20 cellular contexts compared by ENCODE assay signal in genomic region chr6:72865467-72865866, GRCh38.
DNase-seq lines count a peak whose midpoint lies in the region; ATAC-seq and TF ChIP-seq lines count a peak whose summit lies in the region.
"Had no signal": no experiment of that assay in that cellular context is flagged by ENCODE, and none has a peak within 500 bp of the region (broad histone marks: within the 10 kb centered on the region; RNA-seq: fewer than 3 reads in every experiment).

No MANE protein-coding gene starts in this region.

- H3K27ac ChIP-seq in skeletal muscle tissue (ENCODE audit: low read depth, low read length), result peak overlapping the region; percentile 19
- H3K27ac ChIP-seq: 22Rv1, HL-60, KMS-11, ovary, upper lobe of left lung had no signal

- peak; percentile 50 for DNase-seq in DMS53 (lab: John Stamatoyannopoulos, UW)
- no peak for DNase-seq in DMS53 treated with DMSO at 0.1 percent for 48 hours (lab: John Stamatoyannopoulos, UW; ENCODE audit: unreplicated experiment)
- peak; percentile 45 for DNase-seq in NCI-H82 treated with DMSO at 0.1 percent for 48 hours (lab: John Stamatoyannopoulos, UW; ENCODE audit: unreplicated experiment)
- DNase-seq in fibroblast of mammary gland (ENCODE audit: low read depth), result peak; percentile 28
- DNase-seq in NCI-H524 treated with DMSO at 0.1 percent for 48 hours (lab: John Stamatoyannopoulos, UW), result no peak
- DNase-seq: activated CD4-positive, alpha-beta T cell treated with anti-CD3 and anti-CD28 coated beads for 48 hours; CD4-positive, alpha-beta memory T cell; central memory CD4-positive, alpha-beta T cell; kidney glomerular epithelial cell; NCI-H1436 treated with DMSO at 0.1 percent for 48 hours; ovary; SIG-M5; stimulated activated naive CD4-positive, alpha-beta T cell treated with Interleukin-2 at 50 U/mL for 16 hours; upper lobe of left lung had no signal

- no peaks in the 10 kb centered on the region for H3K36me3 ChIP-seq in skeletal muscle tissue (ENCODE audit: control insufficient read depth in 3 of 3, insufficient read depth in 3 of 3, low read length in 3 of 3)
- H3K36me3 ChIP-seq: ovary, upper lobe of left lung had no signal

- H3K27me3 ChIP-seq in skeletal muscle tissue (ENCODE audit: control insufficient read depth in 3 of 3, insufficient read depth in 3 of 3, low read length in 3 of 3), result no peaks in the 10 kb centered on the region
- H3K27me3 ChIP-seq: ovary, upper lobe of left lung had no signal

- no peak overlapping the region for H3K4me3 ChIP-seq in fibroblast of mammary gland (ENCODE audit: control insufficient read depth, low read depth, low read length)
- H3K4me3 ChIP-seq in skeletal muscle tissue (ENCODE audit: low read length in 3 of 3), result no peak overlapping the region
- H3K4me3 ChIP-seq: ovary, upper lobe of left lung had no signal

- no peaks in the 10 kb centered on the region for H3K9me3 ChIP-seq in skeletal muscle tissue (ENCODE audit: control insufficient read depth in 3 of 3, low read length in 3 of 3)
- H3K9me3 ChIP-seq: ovary, upper lobe of left lung had no signal

- TF ChIP-seq CTCF in fibroblast of mammary gland (conservative IDR thresholded peaks at IDR 0.05; ENCODE audit: control insufficient read depth, insufficient read depth, low read depth, low read length), result no peak

- ATAC-seq in esophagus mucosa (no peak), GM18517 (IDR thresholded peaks at IDR 0.05; ENCODE audit: unreplicated experiment) (no peak)

- no peak overlapping the region for H3K9ac ChIP-seq in skeletal muscle tissue (ENCODE audit: low read depth in 1 of 3, low read length in 3 of 3)
- H3K9ac ChIP-seq: KMS-11 had no signal

- H3K4me1 ChIP-seq in skeletal muscle tissue (ENCODE audit: control insufficient read depth in 3 of 3, insufficient read depth in 3 of 3, low read length in 3 of 3), result peaks cover 20 to 36% (median 22%) of the 10 kb centered on the region in 3 donors

Comparison
In these comparisons a context has a peak if more than half of its experiments do, and no peak if none do; other contexts are left out.
1. DNase-seq: peak in DMS53 (single experiment), NCI-H82 treated with DMSO at 0.1 percent for 48 hours (single experiment) and fibroblast of mammary gland (single experiment); none in DMS53 treated with DMSO at 0.1 percent for 48 hours (single experiment) and NCI-H524 treated with DMSO at 0.1 percent for 48 hours (single experiment).